17 cellular contexts compared by ENCODE assay signal in the genomic region with DNA sequence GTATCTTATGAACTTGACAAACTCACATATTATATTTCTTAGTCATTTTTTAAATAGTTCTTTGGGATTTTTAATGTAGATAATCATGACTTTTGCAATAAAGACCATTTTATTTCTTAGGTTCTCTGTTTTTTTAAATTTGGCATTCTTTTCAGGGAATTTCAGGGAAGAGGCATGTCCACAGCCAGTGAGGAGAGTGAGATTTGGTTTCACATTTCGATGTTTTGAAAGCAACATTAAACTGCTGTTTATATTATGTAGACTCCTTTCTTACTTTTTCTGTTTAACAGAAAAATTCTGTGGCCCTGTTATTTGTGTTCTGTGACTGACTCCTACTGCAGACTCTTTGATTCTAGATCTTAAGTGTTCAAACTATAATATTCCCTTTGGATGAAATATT.
"Had no signal": no experiment of that assay in that cellular context is flagged by ENCODE, and none has a peak within 500 bp of the region (broad histone marks: within the 10 kb centered on the region; RNA-seq: fewer than 3 reads in every experiment).

No MANE protein-coding gene starts in this region.

- H3K4me3 Mint-ChIP-seq: activated CD8-positive, alpha-beta T cell treated with anti-CD3 and anti-CD28 coated beads for 36 hours; activated T-helper 1 cell treated with anti-CD3 and anti-CD28 coated beads, Interleukin-12 subunit alpha, Interleukin-12 subunit beta, Interleukin-2, Interleukin-4 antibody, amounts not matched to agents 30 ng/mL and 10 ng/mL and 1 ng/mL, durations not matched to agents 14 hours and 24 hours and 36 hours; stimulated activated naive CD8-positive, alpha-beta T cell treated with anti-CD3 and anti-CD28 coated beads, Interleukin-15, amount 100 ng/mL, for 72 hours; T-helper 1 cell treated with Interleukin-12 subunit alpha and Interleukin-12 subunit beta and Interleukin-4 antibody, amounts not matched to agents 30 μg/mL and 1 μg/mL, for 36 hours had no signal

- H3K27me3 ChIP-seq: ascending aorta, left lung, testis had no signal

- ATAC-seq: activated CD8-positive, alpha-beta T cell treated with anti-CD3 and anti-CD28 coated beads for 36 hours; left lung; psoas muscle; SK-N-SH treated with all-trans-retinoic acid at 6 μM for 48 hours; stimulated activated naive CD8-positive, alpha-beta T cell treated with anti-CD3 and anti-CD28 coated beads, Interleukin-15, amount 100 ng/mL, for 72 hours had no signal

- H3K9me3 Mint-ChIP-seq: activated CD8-positive, alpha-beta T cell treated with anti-CD3 and anti-CD28 coated beads for 36 hours; activated T-helper 1 cell treated with anti-CD3 and anti-CD28 coated beads, Interleukin-12 subunit alpha, Interleukin-12 subunit beta, Interleukin-2, Interleukin-4 antibody, amounts not matched to agents 30 ng/mL and 10 ng/mL and 1 ng/mL, durations not matched to agents 14 hours and 24 hours and 36 hours; stimulated activated naive CD8-positive, alpha-beta T cell treated with anti-CD3 and anti-CD28 coated beads, Interleukin-15, amount 100 ng/mL, for 72 hours; T-helper 1 cell treated with Interleukin-12 subunit alpha and Interleukin-12 subunit beta and Interleukin-4 antibody, amounts not matched to agents 30 μg/mL and 1 μg/mL, for 36 hours had no signal

- H3K27ac ChIP-seq: ascending aorta, left lung, psoas muscle, testis had no signal

- FAIRE-seq: bronchial epithelial cell, endothelial cell of umbilical vein had no signal

- H3K36me3 ChIP-seq: ascending aorta, left lung had no signal

- H3K27me3 Mint-ChIP-seq: activated CD8-positive, alpha-beta T cell treated with anti-CD3 and anti-CD28 coated beads for 36 hours; stimulated activated naive CD8-positive, alpha-beta T cell treated with anti-CD3 and anti-CD28 coated beads, Interleukin-15, amount 100 ng/mL, for 72 hours had no signal

- H3K4me3 ChIP-seq: ascending aorta, left lung, psoas muscle, testis had no signal

- H3K9me3 ChIP-seq: ascending aorta, left lung, psoas muscle, testis had no signal

- H3K4me1 ChIP-seq: ascending aorta, psoas muscle had no signal

- H3K27ac Mint-ChIP-seq: activated CD8-positive, alpha-beta T cell treated with anti-CD3 and anti-CD28 coated beads for 36 hours; activated T-helper 1 cell treated with anti-CD3 and anti-CD28 coated beads, Interleukin-12 subunit alpha, Interleukin-12 subunit beta, Interleukin-2, Interleukin-4 antibody, amounts not matched to agents 30 ng/mL and 10 ng/mL and 1 ng/mL, durations not matched to agents 14 hours and 24 hours and 36 hours; stimulated activated naive CD8-positive, alpha-beta T cell treated with anti-CD3 and anti-CD28 coated beads, Interleukin-15, amount 100 ng/mL, for 72 hours; T-helper 1 cell treated with Interleukin-12 subunit alpha and Interleukin-12 subunit beta and Interleukin-4 antibody, amounts not matched to agents 30 μg/mL and 1 μg/mL, for 36 hours had no signal

- DNase-seq: activated CD4-positive, alpha-beta T cell treated with anti-CD3 and anti-CD28 coated beads for 4 hours; activated CD8-positive, alpha-beta memory T cell treated with anti-CD3 and anti-CD28 coated beads, Interleukin-2, amount 50 U/mL, for 4 hours; activated CD8-positive, alpha-beta T cell treated with anti-CD3 and anti-CD28 coated beads for 36 hours; activated naive CD4-positive, alpha-beta T cell; glutamatergic neuron; left lung; mesendoderm; psoas muscle; stimulated activated CD4-positive, alpha-beta T cell treated with anti-CD3 and anti-CD28 coated beads, Interleukin-4, amount 100 ng/mL, for 24 hours; stimulated activated naive CD8-positive, alpha-beta T cell treated with anti-CD3 and anti-CD28 coated beads, Interleukin-15, amount 100 ng/mL, for 72 hours; testis had no signal
